ENCODE assay signal across 8 cellular contexts in genomic region chr6:89145962-89146747, GRCh38. TPM values are rescaled to one million over a fixed set of nuclear protein-coding genes. Genes with fewer than 3 reads are reported as not detected.
DNase-seq lines count a peak whose midpoint lies in the region; ATAC-seq and TF ChIP-seq lines count a peak whose summit lies in the region.

Gene PM20D2, plus strand, starts transcription at chr6:89146055. Its CDS starts 90 bp downstream, at chr6:89146145.

- H3K27me3 Mint-ChIP-seq in activated CD8-positive, alpha-beta memory T cell treated with anti-CD3 and anti-CD28 coated beads, Interleukin-2, amount 10 ng/mL, durations not matched to agents 7 days and 5 days, result peaks cover 10% of the 10 kb centered on the region
- no peaks in the 10 kb centered on the region for H3K27me3 Mint-ChIP-seq in endothelial cell (ENCODE audit: unreplicated experiment)

- CTCF ChIA-PET in activated CD8-positive, alpha-beta memory T cell treated with anti-CD3 and anti-CD28 coated beads, Interleukin-2, amount 10 ng/mL, durations not matched to agents 7 days and 5 days (lab: Charles Lee), result interaction anchor here (1.1 to 3.7 kb wide), 7 partner anchors 8 to 223 kb away, joined by 3 to 23 read pairs (median 8); partner anchors contain the start of genes PNRC1 and SRSF12

- H3K4me1 Mint-ChIP-seq in activated CD8-positive, alpha-beta memory T cell treated with anti-CD3 and anti-CD28 coated beads, Interleukin-2, amount 10 ng/mL, durations not matched to agents 7 days and 5 days, result peaks cover 37% of the 10 kb centered on the region
- H3K4me1 Mint-ChIP-seq in endothelial cell (ENCODE audit: unreplicated experiment), result no peaks in the 10 kb centered on the region

- H3K9ac ChIP-seq in BLaER1 (peak within 1 kb of the TSS; percentile 87), mucosa of stomach (ENCODE audit: low read length) (peak within 1 kb of the TSS; percentile 92)

- peak within 1 kb of the TSS; percentile 84 for H3K4me3 Mint-ChIP-seq in activated CD8-positive, alpha-beta memory T cell treated with anti-CD3 and anti-CD28 coated beads, Interleukin-2, amount 10 ng/mL, durations not matched to agents 7 days and 5 days
- H3K4me3 Mint-ChIP-seq in endothelial cell (ENCODE audit: unreplicated experiment), result peak within 1 kb of the TSS; percentile 81

- H3K9me3 ChIP-seq in BLaER1 (no peaks in the 10 kb centered on the region), mucosa of stomach (ENCODE audit: control insufficient read depth, low read length) (no peaks in the 10 kb centered on the region)

- peak within 1 kb of the TSS; percentile 97 for H3K27ac Mint-ChIP-seq in activated CD8-positive, alpha-beta memory T cell treated with anti-CD3 and anti-CD28 coated beads, Interleukin-2, amount 10 ng/mL, durations not matched to agents 7 days and 5 days
- no peak within 1 kb of the TSS for H3K27ac Mint-ChIP-seq in endothelial cell (ENCODE audit: unreplicated experiment)

- H3K4me3 ChIP-seq in BLaER1, result peak within 1 kb of the TSS; percentile 80
- H3K4me3 ChIP-seq in mucosa of stomach (ENCODE audit: low read length), result peak within 1 kb of the TSS; percentile 34

- H3K4me1 ChIP-seq in BLaER1 (peaks cover 21% of the 10 kb centered on the region), mucosa of stomach (ENCODE audit: control insufficient read depth, insufficient read depth, low read length) (peaks cover 5% of the 10 kb centered on the region)

- no peak for TF ChIP-seq CTCF in endothelial cell (IDR thresholded peaks at IDR 0.05; ENCODE audit: unreplicated experiment)

- H3K9me3 Mint-ChIP-seq in activated CD8-positive, alpha-beta memory T cell treated with anti-CD3 and anti-CD28 coated beads, Interleukin-2, amount 10 ng/mL, durations not matched to agents 7 days and 5 days (ENCODE audit: low read depth), result no peaks in the 10 kb centered on the region
- no peaks in the 10 kb centered on the region for H3K9me3 Mint-ChIP-seq in endothelial cell (ENCODE audit: unreplicated experiment)

- peak; percentile 63 for ATAC-seq in GM19035 (IDR thresholded peaks at IDR 0.05; ENCODE audit: unreplicated experiment)
- ATAC-seq in HG03196 (IDR thresholded peaks at IDR 0.05; ENCODE audit: unreplicated experiment), result peak; percentile 75
- peak; percentile 85 for ATAC-seq in activated CD8-positive, alpha-beta memory T cell treated with anti-CD3 and anti-CD28 coated beads, Interleukin-2, amount 10 ng/mL, durations not matched to agents 7 days and 5 days

- H4K20me1 ChIP-seq in BLaER1, result no peaks in the 10 kb centered on the region

- 0 out of 2 replicates have a peak, but pooled peaks cover 7% of the 10 kb centered on the region for H3K36me3 ChIP-seq in BLaER1
- H3K36me3 ChIP-seq in mucosa of stomach (ENCODE audit: control insufficient read depth, insufficient read depth, low read length), result no peaks in the 10 kb centered on the region

- H3K27ac ChIP-seq in BLaER1, result peak within 1 kb of the TSS; percentile 84

- peak within 1 kb of the TSS; percentile 73 for H3K4me2 ChIP-seq in BLaER1

- H3K36me3 Mint-ChIP-seq in activated CD8-positive, alpha-beta memory T cell treated with anti-CD3 and anti-CD28 coated beads, Interleukin-2, amount 10 ng/mL, durations not matched to agents 7 days and 5 days, result peaks cover 20% of the 10 kb centered on the region
- no peaks in the 10 kb centered on the region for H3K36me3 Mint-ChIP-seq in endothelial cell (ENCODE audit: low read depth, unreplicated experiment)

- DNase-seq in NCI-H774 (lab: John Stamatoyannopoulos, UW), result peak; percentile 91
- peak; percentile 78 for DNase-seq in activated CD8-positive, alpha-beta memory T cell treated with anti-CD3 and anti-CD28 coated beads, Interleukin-2, amount 10 ng/mL, durations not matched to agents 7 days and 5 days
- peak; percentile 44 for DNase-seq in endothelial cell (ENCODE audit: low spot score)
- peak; percentile 79 for DNase-seq in stimulated activated CD8-positive, alpha-beta memory T cell treated with anti-CD3 and anti-CD28 coated beads, Interleukin-4, amount 100 ng/mL, for 48 hours

- H3K27me3 ChIP-seq in BLaER1 (no peaks in the 10 kb centered on the region), mucosa of stomach (ENCODE audit: control insufficient read depth, insufficient read depth, low read length) (no peaks in the 10 kb centered on the region)

RNA-seq across cellular contexts. Expression of gene PM20D2, which starts in this region (rescaled TPM):
- total RNA-seq in activated CD8-positive, alpha-beta memory T cell treated with anti-CD3 and anti-CD28 coated beads, Interleukin-2, amount 10 ng/mL, durations not matched to agents 7 days and 5 days, result 10 to 100 TPM; 13.1 to 16.6 TPM
- total RNA-seq in endothelial cell (ENCODE audit: unreplicated experiment), result 1.3 TPM

Comparison
In these comparisons a context has a peak if more than half of its experiments do, and no peak if none do; other contexts are left out.
1. Peak in every context shown above with its lines: DNase-seq, ATAC-seq, H3K4me3 ChIP-seq and H3K27ac ChIP-seq.